Comparison of ENCODE assay signal across 8 cellular contexts in genomic region chr20:63968928-63969760, GRCh38. TPM values are rescaled to one million over a fixed set of nuclear protein-coding genes. Genes with fewer than 3 reads are reported as not detected.
DNase-seq lines count a peak whose midpoint lies in the region; ATAC-seq lines count a peak whose summit lies in the region.

No MANE protein-coding gene starts in this region.

- peak; percentile 33 for ATAC-seq in HG02759 (IDR thresholded peaks at IDR 0.05; ENCODE audit: unreplicated experiment)
- ATAC-seq in left cardiac atrium, result no peak
- ATAC-seq in GM18867 (IDR thresholded peaks at IDR 0.05; ENCODE audit: unreplicated experiment), result no peak
- ATAC-seq in HG03175 (IDR thresholded peaks at IDR 0.05; ENCODE audit: unreplicated experiment), result no peak

- DNase-seq in AG20443 (ENCODE audit: low spot score), result peak; percentile 38
- DNase-seq in activated effector memory CD4-positive, alpha-beta T cell treated with anti-CD3 and anti-CD28 coated beads, Interleukin-2, amount 50 U/mL, for 16 hours, result peak; percentile 73
- DNase-seq in left cardiac atrium, result peak; percentile 31
- DNase-seq in retina, result peak; percentile 26
- no peak for DNase-seq in NK-92 treated with Interleukin-12 subunit alpha and Interleukin-12 subunit beta, amount 100 ng/mL, for 24 hours (lab: John Stamatoyannopoulos, UW)

- intact Hi-C loops in left cardiac atrium (cut with DNase I), result no loop called here

RNA-seq across cellular contexts. Expression of gene ZNF512B, which starts 0.6 kb away (rescaled TPM):
- 10 to 100 TPM; 11.7 to 14.5 TPM for total RNA-seq in left cardiac atrium

RNA-seq across cellular contexts. Expression of gene SAMD10, which starts 10.3 kb away (rescaled TPM):
- total RNA-seq in left cardiac atrium, result 1 to 10 TPM; 2.7 to 3.8 TPM

RNA-seq across cellular contexts. Expression of gene PRPF6, which starts 11.8 kb away (rescaled TPM):
- total RNA-seq in left cardiac atrium, result 10 to 100 TPM; 38.8 to 43.9 TPM

RNA-seq across cellular contexts. Expression of gene UCKL1, which starts 12.9 kb away (rescaled TPM):
- total RNA-seq in left cardiac atrium, result 10 to 100 TPM; 30.8 to 32.4 TPM
